Comparison of ENCODE assay signal across 31 cellular contexts in genomic region chr4:1427010-1427409, GRCh38. TPM values are rescaled to one million over a fixed set of nuclear protein-coding genes. Genes with fewer than 3 reads are reported as not detected.
"Had no signal": no experiment of that assay in that cellular context is flagged by ENCODE, and none has a peak within 500 bp of the region (broad histone marks: within the 10 kb centered on the region; RNA-seq: fewer than 3 reads in every experiment).

No MANE protein-coding gene starts in this region.

- H3K4me3 ChIP-seq: stomach, suprapubic skin, testis, thoracic aorta, thyroid gland, tibial artery, tibial nerve, transverse colon, upper lobe of left lung, upper lobe of right lung, uterus, vagina had no signal

- DNase-seq: stimulated activated CD4-positive, alpha-beta T cell treated with anti-CD3 and anti-CD28 coated beads, Interleukin-2, amount 100 ng/mL, for 48 hours; stimulated activated CD4-positive, alpha-beta T cell treated with anti-CD3 and anti-CD28 coated beads, Interleukin-4, amount 100 ng/mL, for 1 hour; stimulated activated CD4-positive, alpha-beta T cell treated with anti-CD3 and anti-CD28 coated beads, Interleukin-4, amount 100 ng/mL, for 24 hours; stimulated activated CD4-positive, alpha-beta T cell treated with anti-CD3 and anti-CD28 coated beads, Interleukin-4, amount 100 ng/mL, for 4 hours; stimulated activated CD8-positive, alpha-beta memory T cell treated with anti-CD3 and anti-CD28 coated beads, Interleukin-4, amount 100 ng/mL, for 48 hours; stimulated activated naive B cell treated with anti-CD40 and anti-IgM and Interleukin-4, amounts not matched to agents 10 μg/mL and 1 μg/mL and 100 μg/mL, for 72 hours; stimulated activated naive CD4-positive, alpha-beta T cell; stimulated activated naive CD4-positive, alpha-beta T cell treated with Interleukin-2 at 50 U/mL for 16 hours; stimulated activated naive CD8-positive, alpha-beta T cell treated with anti-CD3 and anti-CD28 coated beads, Interleukin-15, amount 100 ng/mL, for 72 hours; stimulated activated naive CD8-positive, alpha-beta T cell treated with anti-CD3 and anti-CD28 coated beads, Interleukin-15, Interleukin-2, amounts not matched to agents 100 U/mL and 50 U/mL, for 24 hours; stomach; substantia nigra; testis; thyroid gland; tibial artery; transverse colon; trophoblast cell; upper lobe of right lung; uterus had no signal

- H3K9me3 ChIP-seq: stomach, suprapubic skin, testis, thoracic aorta, thyroid gland, transverse colon, upper lobe of left lung, upper lobe of right lung, uterus, vagina had no signal

- ATAC-seq: stimulated activated effector memory CD8-positive, alpha-beta T cell treated with anti-CD3 and anti-CD28 coated beads, Interleukin-12 subunit alpha, Interleukin-12 subunit beta, amount 100 ng/mL, for 72 hours; stimulated activated memory B cell treated with anti-CD40 and anti-IgM and Interleukin-4, amounts not matched to agents 10 μg/mL and 1 μg/mL and 100 μg/mL, for 72 hours; stimulated activated naive B cell treated with anti-CD40 and anti-IgM and Interleukin-4, amounts not matched to agents 10 μg/mL and 1 μg/mL and 100 μg/mL, for 72 hours; stimulated activated naive CD8-positive, alpha-beta T cell treated with anti-CD3 and anti-CD28 coated beads, Interleukin-15, amount 100 ng/mL, for 72 hours; stimulated activated naive CD8-positive, alpha-beta T cell treated with anti-CD3 and anti-CD28 coated beads, Interleukin-15, Interleukin-2, amounts not matched to agents 100 U/mL and 50 U/mL, for 24 hours; upper lobe of right lung had no signal

- H3K27ac ChIP-seq: stomach, suprapubic skin, testis, thoracic aorta, thyroid gland, tibial artery, tibial nerve, transverse colon, upper lobe of left lung, upper lobe of right lung, uterus, vagina had no signal

- H3K27me3 ChIP-seq: testis, thyroid gland, upper lobe of left lung, vagina had no signal

- H3K36me3 ChIP-seq: stomach, suprapubic skin, thoracic aorta, thyroid gland, tibial artery, tibial nerve, transverse colon, upper lobe of left lung, upper lobe of right lung, uterus, vagina had no signal

- H3K4me1 ChIP-seq: stomach, suprapubic skin, testis, thyroid gland, tibial artery, tibial nerve, transverse colon, upper lobe of left lung, upper lobe of right lung, uterus, vagina had no signal

RNA-seq across cellular contexts. Expression of gene NKX1-1, which starts 20.8 kb away (rescaled TPM):
- total RNA-seq: stomach, subcutaneous adipose tissue, suprapubic skin, temporal lobe, thoracic aorta, thyroid gland, tibial nerve, transverse colon, upper lobe of left lung, upper lobe of right lung, ureter, urinary bladder, uterus, vagina had no signal
- polyA plus RNA-seq: stomach, thymus, urinary bladder had no signal
